13 cellular contexts compared by ENCODE assay signal in the genomic region with DNA sequence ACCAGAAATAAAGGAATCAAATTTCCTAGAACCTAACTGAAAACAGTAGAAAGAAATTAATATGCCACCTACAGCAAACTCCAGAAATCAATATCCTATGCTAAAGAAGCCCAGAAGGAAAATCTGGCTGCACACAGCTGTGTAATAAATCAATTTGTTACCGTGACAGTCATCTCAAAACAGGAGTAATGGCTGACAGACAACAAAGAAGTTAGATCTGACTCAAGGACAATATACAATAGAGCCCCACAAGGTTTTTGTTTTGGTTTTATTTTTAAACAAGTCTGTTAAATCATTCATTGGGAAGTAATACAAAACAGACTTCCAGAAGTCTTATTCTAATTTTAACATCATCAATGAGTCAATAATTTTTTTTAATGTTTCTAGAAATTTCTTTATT.
DNase-seq lines count a peak whose midpoint lies in the region; ATAC-seq and TF ChIP-seq lines count a peak whose summit lies in the region.
"Had no signal": no experiment of that assay in that cellular context is flagged by ENCODE, and none has a peak within 500 bp of the region (broad histone marks: within the 10 kb centered on the region; RNA-seq: fewer than 3 reads in every experiment).

No MANE protein-coding gene starts in this region.

- ATAC-seq in natural killer cell treated with Interleukin-12 subunit alpha and Interleukin-12 subunit beta and Interleukin-15 and Interleukin-18, amount 100 ng/mL, for 72 hours = peak; percentile 82 to 92
- ATAC-seq in natural killer cell (no peak), HG03095 (IDR thresholded peaks at IDR 0.05; ENCODE audit: unreplicated experiment) (peak; percentile 55), WTC11 (no peak)
- ATAC-seq in naive thymus-derived CD8-positive, alpha-beta T cell = no peak
- ATAC-seq: gastroesophageal sphincter had no signal

- no peak for TF ChIP-seq CTCF in natural killer cell (IDR thresholded peaks at IDR 0.05)
- TF ChIP-seq CTCF in WTC11 (IDR thresholded peaks at IDR 0.05) = no peak
- no peak for TF ChIP-seq CTCF in type B pancreatic cell (conservative IDR thresholded peaks at IDR 0.05)
- no peak for TF ChIP-seq CTCF in HFFc6 (IDR thresholded peaks at IDR 0.05)

- POLR2A ChIA-PET in WTC11 (lab: Charles Lee) = no interaction called here
- POLR2A ChIA-PET in naive thymus-derived CD8-positive, alpha-beta T cell (lab: Charles Lee) = no interaction called here

- peak overlapping the region in 1 of 2 donors; percentile 73 for H3K27ac Mint-ChIP-seq in natural killer cell treated with Interleukin-12 subunit alpha and Interleukin-12 subunit beta and Interleukin-15 and Interleukin-18, amount 100 ng/mL, for 72 hours
- H3K27ac Mint-ChIP-seq in natural killer cell = no peak overlapping the region
- peak overlapping the region; percentile 35; the same call in 1 of the 2 replicates for H3K27ac Mint-ChIP-seq in WTC11
- peak overlapping the region; percentile 39 for H3K27ac Mint-ChIP-seq in type B pancreatic cell
- H3K27ac Mint-ChIP-seq in naive thymus-derived CD8-positive, alpha-beta T cell = no peak overlapping the region
- H3K27ac Mint-ChIP-seq in HFFc6 = no peak overlapping the region
- H3K27ac Mint-ChIP-seq: CD4-positive, alpha-beta T cell had no signal

- H3K4me1 Mint-ChIP-seq in natural killer cell treated with Interleukin-12 subunit alpha and Interleukin-12 subunit beta and Interleukin-15 and Interleukin-18, amount 100 ng/mL, for 72 hours (ENCODE audit: low read depth in 2 of 2) = peaks cover 37 to 44% of the 10 kb centered on the region in 2 donors
- H3K4me1 Mint-ChIP-seq in natural killer cell (peaks cover 39 to 42% of the 10 kb centered on the region in 2 donors), WTC11 (peaks cover 66% of the 10 kb centered on the region), type B pancreatic cell (ENCODE audit: unreplicated experiment) (peaks cover 46% of the 10 kb centered on the region), HFFc6 (ENCODE audit: low read depth) (peaks cover 46% of the 10 kb centered on the region)
- peaks cover 14 to 63% (median 20%) of the 10 kb centered on the region in 4 donors for H3K4me1 Mint-ChIP-seq in naive thymus-derived CD8-positive, alpha-beta T cell

- H3K4me3 Mint-ChIP-seq in natural killer cell treated with Interleukin-12 subunit alpha and Interleukin-12 subunit beta and Interleukin-15 and Interleukin-18, amount 100 ng/mL, for 72 hours = peak overlapping the region; percentile 29
- no peak overlapping the region for H3K4me3 Mint-ChIP-seq in natural killer cell
- no peak overlapping the region for H3K4me3 Mint-ChIP-seq in WTC11
- no peak overlapping the region for H3K4me3 Mint-ChIP-seq in type B pancreatic cell
- no peak overlapping the region for H3K4me3 Mint-ChIP-seq in naive thymus-derived CD8-positive, alpha-beta T cell
- H3K4me3 Mint-ChIP-seq in HFFc6 = no peak overlapping the region
- H3K4me3 Mint-ChIP-seq: CD4-positive, alpha-beta T cell had no signal

- CTCF ChIA-PET in WTC11 (lab: Charles Lee) = no interaction called here

- no peaks in the 10 kb centered on the region for H3K9me3 Mint-ChIP-seq in natural killer cell treated with Interleukin-12 subunit alpha and Interleukin-12 subunit beta and Interleukin-15 and Interleukin-18, amount 100 ng/mL, for 72 hours
- H3K9me3 Mint-ChIP-seq in natural killer cell (no peaks in the 10 kb centered on the region), WTC11 (no peaks in the 10 kb centered on the region), type B pancreatic cell (no peaks in the 10 kb centered on the region), HFFc6 (no peaks in the 10 kb centered on the region)
- H3K9me3 Mint-ChIP-seq in naive thymus-derived CD8-positive, alpha-beta T cell = no peaks in the 10 kb centered on the region
- H3K9me3 Mint-ChIP-seq: CD4-positive, alpha-beta T cell had no signal

- intact Hi-C loops in natural killer cell (cut with micrococcal nuclease) = no loop called here

- DNase-seq in natural killer cell treated with Interleukin-12 subunit alpha and Interleukin-12 subunit beta and Interleukin-15 and Interleukin-18, amount 100 ng/mL, for 72 hours (ENCODE audit: low spot score) = no peak
- DNase-seq in natural killer cell = no peak
- DNase-seq in WTC11 (ENCODE audit: low spot score) = no peak
- DNase-seq in type B pancreatic cell (ENCODE audit: extremely low spot score, unreplicated experiment) = no peak
- DNase-seq in KG1 (lab: John Stamatoyannopoulos, UW) = no peak
- no peak for DNase-seq in naive thymus-derived CD8-positive, alpha-beta T cell
- DNase-seq in HFFc6 = no peak
- DNase-seq: activated CD4-positive, alpha-beta T cell treated with anti-CD3 and anti-CD28 coated beads for 1 hour; CD4-positive, alpha-beta T cell; SHP77 treated with DMSO at 0.1 percent for 48 hours; stimulated activated CD4-positive, alpha-beta T cell treated with anti-CD3 and anti-CD28 coated beads, Interleukin-15, amount 100 ng/mL, for 24 hours had no signal

- no peaks in the 10 kb centered on the region for H3K27me3 Mint-ChIP-seq in natural killer cell treated with Interleukin-12 subunit alpha and Interleukin-12 subunit beta and Interleukin-15 and Interleukin-18, amount 100 ng/mL, for 72 hours
- H3K27me3 Mint-ChIP-seq in natural killer cell (ENCODE audit: low read depth in 2 of 2) = no peaks in the 10 kb centered on the region
- no peaks in the 10 kb centered on the region for H3K27me3 Mint-ChIP-seq in WTC11 (ENCODE audit: low read depth)
- no peaks in the 10 kb centered on the region for H3K27me3 Mint-ChIP-seq in type B pancreatic cell
- H3K27me3 Mint-ChIP-seq in naive thymus-derived CD8-positive, alpha-beta T cell = no peaks in the 10 kb centered on the region
- H3K27me3 Mint-ChIP-seq in HFFc6 (ENCODE audit: insufficient read depth) = no peaks in the 10 kb centered on the region; the same call in 1 of the 2 replicates
- H3K27me3 Mint-ChIP-seq: CD4-positive, alpha-beta T cell had no signal

- no peaks in the 10 kb centered on the region for H3K36me3 Mint-ChIP-seq in natural killer cell treated with Interleukin-12 subunit alpha and Interleukin-12 subunit beta and Interleukin-15 and Interleukin-18, amount 100 ng/mL, for 72 hours
- H3K36me3 Mint-ChIP-seq in natural killer cell (no peaks in the 10 kb centered on the region), WTC11 (peaks cover 4% of the 10 kb centered on the region), type B pancreatic cell (peaks cover 26% of the 10 kb centered on the region), HFFc6 (ENCODE audit: low read depth) (no peaks in the 10 kb centered on the region; the same call in 1 of the 2 replicates)
- peaks cover 4 to 28% (median 20%) of the 10 kb centered on the region in 3 donors for H3K36me3 Mint-ChIP-seq in naive thymus-derived CD8-positive, alpha-beta T cell

TF ChIP-seq in WTC11, 78 proteins besides CTCF, POLR2A, EP300 and RAD21:
- TF ChIP-seq, protein P1, sequence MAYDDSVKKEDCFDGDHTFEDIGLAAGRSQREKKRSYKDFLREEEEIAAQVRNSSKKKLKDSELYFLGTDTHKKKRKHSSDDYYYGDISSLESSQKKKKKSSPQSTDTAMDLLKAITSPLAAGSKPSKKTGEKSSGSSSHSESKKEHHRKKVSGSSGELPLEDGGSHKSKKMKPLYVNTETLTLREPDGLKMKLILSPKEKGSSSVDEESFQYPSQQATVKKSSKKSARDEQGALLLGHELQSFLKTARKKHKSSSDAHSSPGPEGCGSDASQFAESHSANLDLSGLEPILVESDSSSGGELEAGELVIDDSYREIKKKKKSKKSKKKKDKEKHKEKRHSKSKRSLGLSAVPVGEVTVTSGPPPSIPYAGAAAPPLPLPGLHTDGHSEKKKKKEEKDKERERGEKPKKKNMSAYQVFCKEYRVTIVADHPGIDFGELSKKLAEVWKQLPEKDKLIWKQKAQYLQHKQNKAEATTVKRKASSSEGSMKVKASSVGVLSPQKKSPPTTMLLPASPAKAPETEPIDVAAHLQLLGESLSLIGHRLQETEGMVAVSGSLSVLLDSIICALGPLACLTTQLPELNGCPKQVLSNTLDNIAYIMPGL (CRISPR knock-in tag; IDR thresholded peaks at IDR 0.05) = no peak
- TF ChIP-seq HMGA2 (CRISPR knock-in tag; IDR thresholded peaks at IDR 0.05) (no peak), PRRX2 (CRISPR knock-in tag; IDR thresholded peaks at IDR 0.05) (no peak), CREB1 (CRISPR knock-in tag; IDR thresholded peaks at IDR 0.05) (no peak), NR2C2 (CRISPR knock-in tag; IDR thresholded peaks at IDR 0.05) (no peak), TEAD1 (CRISPR knock-in tag; IDR thresholded peaks at IDR 0.05) (no peak), SMAD4 (CRISPR knock-in tag; IDR thresholded peaks at IDR 0.05) (no peak), KAT7 (CRISPR knock-in tag; IDR thresholded peaks at IDR 0.05; ENCODE audit: borderline replicate concordance) (no peak)
- TF ChIP-seq, protein P2, sequence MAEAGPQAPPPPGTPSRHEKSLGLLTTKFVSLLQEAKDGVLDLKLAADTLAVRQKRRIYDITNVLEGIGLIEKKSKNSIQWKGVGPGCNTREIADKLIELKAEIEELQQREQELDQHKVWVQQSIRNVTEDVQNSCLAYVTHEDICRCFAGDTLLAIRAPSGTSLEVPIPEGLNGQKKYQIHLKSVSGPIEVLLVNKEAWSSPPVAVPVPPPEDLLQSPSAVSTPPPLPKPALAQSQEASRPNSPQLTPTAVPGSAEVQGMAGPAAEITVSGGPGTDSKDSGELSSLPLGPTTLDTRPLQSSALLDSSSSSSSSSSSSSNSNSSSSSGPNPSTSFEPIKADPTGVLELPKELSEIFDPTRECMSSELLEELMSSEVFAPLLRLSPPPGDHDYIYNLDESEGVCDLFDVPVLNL (CRISPR knock-in tag; IDR thresholded peaks at IDR 0.05; ENCODE audit: borderline replicate concordance, low read depth) = no peak

Comparison
In these comparisons a context has a peak if more than half of its experiments do, and no peak if none do; other contexts are left out.
1. ATAC-seq: peak in natural killer cell treated with Interleukin-12 subunit alpha and Interleukin-12 subunit beta and Interleukin-15 and Interleukin-18, amount 100 ng/mL, for 72 hours (2 of 2) and HG03095 (single experiment); none in natural killer cell (0 of 3), WTC11 (single experiment) and naive thymus-derived CD8-positive, alpha-beta T cell (0 of 2).
2. H3K27ac Mint-ChIP-seq: peak in WTC11 (single experiment) and type B pancreatic cell (single experiment); none in natural killer cell (0 of 2), naive thymus-derived CD8-positive, alpha-beta T cell (0 of 10) and HFFc6 (single experiment).